In the genomic region with DNA sequence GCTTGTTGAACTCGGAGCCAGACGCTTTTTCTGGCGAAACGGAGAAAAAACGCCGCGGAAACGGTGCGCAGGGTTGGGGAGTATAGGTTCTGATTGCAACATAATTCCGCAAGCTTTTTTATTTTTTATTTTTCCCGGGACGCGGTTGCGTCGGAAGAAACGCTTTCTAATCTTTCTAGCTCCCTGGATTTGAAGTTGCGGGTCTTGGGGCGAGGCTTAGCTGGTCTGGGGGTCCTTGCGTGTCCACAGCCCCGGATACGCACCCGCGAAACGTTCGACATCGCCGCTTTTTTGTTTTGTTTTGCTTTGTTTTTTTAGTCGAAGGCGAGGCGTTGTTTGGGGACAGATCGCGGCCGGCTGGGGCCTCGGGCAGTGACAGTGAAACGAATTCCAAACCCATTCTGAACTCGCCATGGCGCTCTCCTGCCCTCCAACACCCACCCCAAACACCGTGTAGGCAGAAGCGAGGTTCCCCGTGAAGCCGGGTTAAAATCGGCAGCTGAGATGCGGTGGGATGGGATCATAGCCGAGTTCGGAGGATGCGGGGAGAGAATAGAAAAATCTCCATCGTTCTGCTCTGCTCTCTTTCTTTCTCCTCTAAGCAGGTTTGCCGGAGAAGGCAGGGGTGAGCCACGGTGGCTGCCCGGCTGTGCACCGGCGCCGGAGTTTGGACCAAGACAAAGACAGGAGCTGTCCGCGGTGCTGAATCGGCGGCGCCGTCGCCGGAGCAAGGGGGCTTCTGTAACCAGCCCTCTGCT, we compare ENCODE assay signal across 8 cellular contexts.
A peak's percentile ranks its signal among the peaks of the same experiment; 100 is the strongest.
DNase-seq lines count a peak whose midpoint lies in the region; ATAC-seq lines count a peak whose summit lies in the region.

No MANE protein-coding gene starts in this region.

- ATAC-seq in GM18870 (IDR thresholded peaks at IDR 0.05; ENCODE audit: unreplicated experiment) = no peak
- ATAC-seq in GM21528 (IDR thresholded peaks at IDR 0.05; ENCODE audit: low FRiP score, unreplicated experiment) = no peak

- DNase-seq in NCI-H2227 treated with DMSO at 0.1 percent for 48 hours (lab: John Stamatoyannopoulos, UW) (peak; percentile 37), NCI-H2227 (lab: John Stamatoyannopoulos, UW; ENCODE audit: unreplicated experiment) (no peak), head of caudate nucleus (peak in 29 of 42 donors; percentile 12 to 76 (median 37)), HCEC 1CT (no peak)
- peak; percentile 36 for DNase-seq in activated CD4-positive, alpha-beta T cell treated with anti-CD3 and anti-CD28 coated beads, Interleukin-2, amount 50 U/mL, for 1 hour
- DNase-seq in stimulated activated CD4-positive, alpha-beta T cell treated with anti-CD3 and anti-CD28 coated beads, Interleukin-2, amount 100 ng/mL, for 48 hours = peak; percentile 36 to 40

- intact Hi-C loops in head of caudate nucleus (cut with DNase I) = no loop called here

Comparison
In these comparisons a context has a peak if more than half of its experiments do, and no peak if none do; other contexts are left out.
1. DNase-seq: peak in NCI-H2227 treated with DMSO at 0.1 percent for 48 hours (single experiment), activated CD4-positive, alpha-beta T cell treated with anti-CD3 and anti-CD28 coated beads, Interleukin-2, amount 50 U/mL, for 1 hour (single experiment), head of caudate nucleus (29 of 42) and stimulated activated CD4-positive, alpha-beta T cell treated with anti-CD3 and anti-CD28 coated beads, Interleukin-2, amount 100 ng/mL, for 48 hours (2 of 2); none in NCI-H2227 (single experiment) and HCEC 1CT (single experiment).